8 cellular contexts compared by ENCODE assay signal in genomic region chr17:29143894-29144293, GRCh38. TPM values are rescaled to one million over a fixed set of nuclear protein-coding genes. Genes with fewer than 3 reads are reported as not detected.
DNase-seq lines count a peak whose midpoint lies in the region; ATAC-seq and TF ChIP-seq lines count a peak whose summit lies in the region.

No MANE protein-coding gene starts in this region.

- H3K36me3 ChIP-seq in Caco-2 (ENCODE audit: control insufficient read depth, insufficient read depth, low read length) = no peaks in the 10 kb centered on the region
- H3K36me3 ChIP-seq in transverse colon = no peaks in the 10 kb centered on the region

- BruUV-seq in Caco-2 (replicated peaks; lab: Mats Ljungman, UMichigan) = no TSS peak

- DNase-seq in Caco-2 = peak in 1 of 2 experiments; percentile 63
- peak; percentile 28 for DNase-seq in HFFc6
- DNase-seq in T-cell = no peak
- DNase-seq in globus pallidus (ENCODE audit: low spot score) = peak; percentile 55
- DNase-seq in transverse colon = no peak
- no peak for DNase-seq in superior temporal gyrus (ENCODE audit: extremely low spot score)

- POLR2A ChIA-PET in Caco-2 (lab: Charles Lee) (interaction anchor here (0.6 kb wide), 1 partner anchor 211 kb away, joined by 3 read pairs; no protein-coding TSS in a partner anchor), T-cell (lab: Charles Lee) (no interaction called here)

- H3K9me3 Mint-ChIP-seq in Caco-2 (ENCODE audit: unreplicated experiment) = no peaks in the 10 kb centered on the region
- no peaks in the 10 kb centered on the region for H3K9me3 Mint-ChIP-seq in HFFc6
- H3K9me3 Mint-ChIP-seq in T-cell = no peaks in the 10 kb centered on the region

- in situ Hi-C loops in transverse colon (cut with MboI; ENCODE audit: low pct_ligation_motif_present in 1 of 4, low pct_unique_long_range_greater_than_20kb in 1 of 4, low sequenced_read_pairs in 3 of 4) = loop anchor here in 3 of 4 donors (10.0 to 25.0 kb wide), 3 partner anchors 61 to 143 kb away; partner anchors contain the start of gene NUFIP2 (in 1 of the 3)

- ATAC-seq in T-cell (replicated peaks in 1 of 4) (no peak), HG02970 (IDR thresholded peaks at IDR 0.05; ENCODE audit: low FRiP score, unreplicated experiment) (no peak), GM21717 (IDR thresholded peaks at IDR 0.05; ENCODE audit: unreplicated experiment) (no peak)

- intact Hi-C loops in Caco-2 (cut with micrococcal nuclease; ENCODE audit: unreplicated experiment) = no loop called here
- intact Hi-C loops in transverse colon (cut with DNase I; ENCODE audit: low total_unique reads) = loop anchor here (5.0 kb wide), 1 partner anchor 413 kb away; no protein-coding TSS in a partner anchor

- no peak overlapping the region for H3K4me3 Mint-ChIP-seq in Caco-2 (ENCODE audit: unreplicated experiment)
- no peak overlapping the region for H3K4me3 Mint-ChIP-seq in HFFc6
- peak overlapping the region in 1 of 3 donors; percentile 14 for H3K4me3 Mint-ChIP-seq in T-cell

- no peak for TF ChIP-seq POLR2A in transverse colon (IDR thresholded peaks at IDR 0.05)

- H3K4me3 ChIP-seq in Caco-2 (ENCODE audit: low read depth, low read length) (no peak overlapping the region), transverse colon (no peak overlapping the region)

- WGBS in transverse colon (ENCODE audit: low coverage in 1 of 2), 2 donors = 72% methylated on average over 2 of the region's 2 CpGs; no CpG with 5 or more reads in 1 of the 2 donors

- peaks cover 6% of the 10 kb centered on the region for H3K36me3 Mint-ChIP-seq in Caco-2 (ENCODE audit: insufficient read depth, unreplicated experiment)
- H3K36me3 Mint-ChIP-seq in HFFc6 (ENCODE audit: low read depth) = no peaks in the 10 kb centered on the region
- no peaks in the 10 kb centered on the region for H3K36me3 Mint-ChIP-seq in T-cell

- H3K27me3 ChIP-seq in Caco-2 (replicated peaks; ENCODE audit: control insufficient read depth, insufficient read depth, low read length) (no peaks in the 10 kb centered on the region), transverse colon (no peaks in the 10 kb centered on the region)

- H3K27ac ChIP-seq in transverse colon = no peak overlapping the region

- H3K27ac Mint-ChIP-seq in Caco-2 (ENCODE audit: unreplicated experiment) (no peak overlapping the region), HFFc6 (peak overlapping the region; percentile 47), T-cell (peak overlapping the region; percentile 77 to 88)

- H3K27me3 Mint-ChIP-seq in Caco-2 (ENCODE audit: insufficient read depth, unreplicated experiment) (no peaks in the 10 kb centered on the region), HFFc6 (ENCODE audit: insufficient read depth) (peaks cover 2% of the 10 kb centered on the region; the same call in 1 of the 2 replicates), T-cell (no peaks in the 10 kb centered on the region)

- no peaks in the 10 kb centered on the region for H3K9me3 ChIP-seq in Caco-2
- H3K9me3 ChIP-seq in transverse colon = no peaks in the 10 kb centered on the region

- no peak for TF ChIP-seq EP300 in transverse colon (IDR thresholded peaks at IDR 0.05; ENCODE audit: low read depth)

- H3K4me1 Mint-ChIP-seq in Caco-2 (ENCODE audit: low read depth, unreplicated experiment) = peaks cover 25% of the 10 kb centered on the region
- H3K4me1 Mint-ChIP-seq in HFFc6 (ENCODE audit: low read depth) = peaks cover 90% of the 10 kb centered on the region
- peaks cover 62 to 69% (median 66%) of the 10 kb centered on the region in 3 donors for H3K4me1 Mint-ChIP-seq in T-cell

- CTCF ChIA-PET in Caco-2 (lab: Charles Lee) (interaction anchor here (0.6 to 1.5 kb wide), 8 partner anchors 12 to 447 kb away, joined by 3 to 39 read pairs (median 4); partner anchors contain the start of gene MYO18A), T-cell (lab: Charles Lee) (interaction anchor here in 1 of 2 donors (0.7 to 1.3 kb wide), 2 partner anchors 36 to 567 kb away, joined by 3 read pairs; partner anchors contain the start of genes ALDOC and MYO18A)

- H3K4me1 ChIP-seq in Caco-2 (peaks cover 25% of the 10 kb centered on the region), transverse colon (peaks cover 16 to 43% (median 31%) of the 10 kb centered on the region in 4 donors)

- peak; percentile 44 to 58 for TF ChIP-seq CTCF in Caco-2 (IDR thresholded peaks at IDR 0.05; ENCODE audit: insufficient read depth in 1 of 2, low read depth in 1 of 2, low read length in 1 of 2, severe bottlenecking in 1 of 2, unreplicated experiment in 1 of 2)
- peak; percentile 71 for TF ChIP-seq CTCF in HFFc6 (IDR thresholded peaks at IDR 0.05)
- TF ChIP-seq CTCF in transverse colon (IDR thresholded peaks at IDR 0.05) = peak in 4 of 5 experiments; percentile 5 to 28 (median 14)

RNA-seq across cellular contexts. Expression of gene MYO18A, which starts 36.3 kb away (rescaled TPM):
- total RNA-seq in Caco-2 (2022) (47.1 and 55.5 TPM in 2 replicates), T-cell (100 to 1,000 TPM; 119 to 151 (median 145) TPM), transverse colon (100 to 1,000 TPM; 112 to 191 (median 136) TPM)
- 10 to 100 TPM; 39.2 to 57.7 (median 42.9) TPM for total RNA-seq in HFFc6 (2021; fragmentation: NEBNext Ultra II Directional; extraction: Animal tissue kit (Norgen Biotek cat#: 25700))

Comparison
In these comparisons a context has a peak if more than half of its experiments do, and no peak if none do; other contexts are left out.
1. DNase-seq: peak in HFFc6 (single experiment) and globus pallidus (single experiment); none in T-cell (0 of 34), transverse colon (single experiment) and superior temporal gyrus (single experiment).
2. CTCF ChIP-seq: peak in every context shown above with its lines; median percentile 71 in HFFc6; 51 in Caco-2; 14 in transverse colon.